In genomic region chr1:153746174-153746573, GRCh38 we compare ENCODE assay signal across 19 cellular contexts.
"Had no signal": no experiment of that assay in that cellular context is flagged by ENCODE, and none has a peak within 500 bp of the region (broad histone marks: within the 10 kb centered on the region; RNA-seq: fewer than 3 reads in every experiment).

No MANE protein-coding gene starts in this region.

- H3K9ac ChIP-seq: parathyroid adenoma had no signal

- H3K27me3 ChIP-seq: cardiac muscle cell, esophagus squamous epithelium, heart right ventricle, sigmoid colon, tibial nerve had no signal

- ATAC-seq: activated naive CD4-positive, alpha-beta T cell treated with anti-CD3 and anti-CD28 coated beads, Interleukin-2, amount 50 U/mL, for 72 hours; left colon; lower lobe of right lung; natural killer cell had no signal

- H3K4me1 ChIP-seq: parathyroid adenoma had no signal

- H3K9me3 ChIP-seq: esophagus squamous epithelium, heart right ventricle, lower lobe of right lung, sigmoid colon, tibial nerve had no signal

- DNase-seq: activated CD4-positive, alpha-beta T cell treated with anti-CD3 and anti-CD28 coated beads, Interleukin-2, amount 50 U/mL, for 4 hours; activated CD4-positive, CD25-positive, alpha-beta regulatory T cell treated with anti-CD3 and anti-CD28 coated beads, Interleukin-2, amount 50 U/mL, for 72 hours; activated gamma-delta T cell treated with Interleukin-2 at 50 U/mL for 16 hours; amniotic stem cell; dermis blood vessel endothelial cell; effector memory CD4-positive, alpha-beta T cell; esophagus squamous epithelium; heart right ventricle; islet precursor cell; left colon; lower lobe of right lung; natural killer cell; sigmoid colon; stimulated activated naive CD4-positive, alpha-beta T cell had no signal

- H3K9me3 Mint-ChIP-seq: activated naive CD4-positive, alpha-beta T cell treated with anti-CD3 and anti-CD28 coated beads, Interleukin-2, amount 50 U/mL, for 72 hours; natural killer cell; T-helper 1 cell treated with Interleukin-12 subunit alpha and Interleukin-12 subunit beta and Interleukin-4 antibody, amounts not matched to agents 30 μg/mL and 1 μg/mL, for 36 hours had no signal

- H3K4me3 ChIP-seq: cardiac muscle cell, esophagus squamous epithelium, heart right ventricle, lower lobe of right lung, sigmoid colon, tibial nerve had no signal

- H3K27ac Mint-ChIP-seq: activated naive CD4-positive, alpha-beta T cell treated with anti-CD3 and anti-CD28 coated beads, Interleukin-2, amount 50 U/mL, for 72 hours; natural killer cell; T-helper 1 cell treated with Interleukin-12 subunit alpha and Interleukin-12 subunit beta and Interleukin-4 antibody, amounts not matched to agents 30 μg/mL and 1 μg/mL, for 36 hours had no signal

- H3K4me3 Mint-ChIP-seq: natural killer cell; T-helper 1 cell treated with Interleukin-12 subunit alpha and Interleukin-12 subunit beta and Interleukin-4 antibody, amounts not matched to agents 30 μg/mL and 1 μg/mL, for 36 hours had no signal

- H3K27ac ChIP-seq: cardiac muscle cell, esophagus squamous epithelium, lower lobe of right lung, parathyroid adenoma, tibial nerve had no signal
